ENCODE assay signal across 2 cellular contexts in genomic region chr2:170165129-170165528, GRCh38.
TF ChIP-seq lines count a peak whose summit lies in the region.

No MANE protein-coding gene starts in this region.

TF ChIP-seq in HepG2, 621 proteins besides CTCF, POLR2A, EP300 and RAD21:
- TF ChIP-seq TBL1XR1 (IDR thresholded peaks at IDR 0.05; ENCODE audit: borderline replicate concordance, low read length, partially characterized antibody), result no peak
- no peak for TF ChIP-seq ZNF44 (CRISPR knock-in tag; IDR thresholded peaks at IDR 0.05)
- no peak for TF ChIP-seq ATAD3A (CRISPR knock-in tag; IDR thresholded peaks at IDR 0.05)
- no peak for TF ChIP-seq RCOR2 (CRISPR knock-in tag; IDR thresholded peaks at IDR 0.05)

TF ChIP-seq in endothelial cell of umbilical vein, 7 proteins besides CTCF, POLR2A, EP300 and RAD21:
- peak; percentile 37 for TF ChIP-seq JUN (IDR thresholded peaks at IDR 0.05; ENCODE audit: borderline replicate concordance, insufficient read depth, insufficient read length, low read depth)
- TF ChIP-seq EZH2 (IDR thresholded peaks at IDR 0.05; ENCODE audit: borderline replicate concordance, low read depth, low read length, severe bottlenecking), result no peak
- peak; percentile 90 for TF ChIP-seq FOS (IDR thresholded peaks at IDR 0.05; ENCODE audit: borderline replicate concordance, insufficient read depth, low read length)
- no peak for TF ChIP-seq MYC (IDR thresholded peaks at IDR 0.05; ENCODE audit: low read depth, low read length)
- TF ChIP-seq GATA2 (IDR thresholded peaks at IDR 0.05; ENCODE audit: insufficient read depth, insufficient read length, low read depth, low read length), result no peak
